27 cellular contexts compared by ENCODE assay signal in the genomic region with DNA sequence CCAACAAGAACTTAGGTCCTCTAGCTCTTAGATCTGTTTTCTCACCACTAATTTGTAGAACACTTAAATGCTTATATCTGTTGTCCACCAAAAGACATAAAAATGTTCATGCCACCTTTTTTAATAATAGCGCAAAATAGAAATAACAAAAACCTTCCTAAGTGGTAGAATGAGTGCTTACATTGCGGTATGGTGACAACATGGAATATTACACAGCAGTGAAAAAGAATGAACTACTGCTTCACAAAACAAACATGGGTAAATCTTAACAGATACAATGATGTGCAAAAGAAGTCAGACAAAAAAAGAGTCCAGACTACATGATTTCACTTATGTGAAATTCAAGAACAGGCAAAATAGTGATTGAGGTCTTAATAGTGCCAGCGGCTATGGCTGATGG.
"Had no signal": no experiment of that assay in that cellular context is flagged by ENCODE, and none has a peak within 500 bp of the region (broad histone marks: within the 10 kb centered on the region; RNA-seq: fewer than 3 reads in every experiment).

No MANE protein-coding gene starts in this region.

- H3K27ac ChIP-seq: stomach, suprapubic skin, testis, thoracic aorta, thyroid gland, tibial artery, tibial nerve, transverse colon, upper lobe of left lung, upper lobe of right lung, uterus, vagina had no signal

- H3K27me3 ChIP-seq: stomach, testis, thyroid gland, tibial artery, tibial nerve, transverse colon, upper lobe of left lung, upper lobe of right lung, uterus, vagina had no signal

- H3K4me3 ChIP-seq: stomach, suprapubic skin, testis, thoracic aorta, thyroid gland, tibial artery, tibial nerve, transverse colon, upper lobe of left lung, upper lobe of right lung, uterus, vagina had no signal

- H3K9me3 ChIP-seq: suprapubic skin, testis, thoracic aorta, thyroid gland, tibial artery, transverse colon, upper lobe of left lung, upper lobe of right lung, uterus, vagina had no signal

- DNase-seq: stimulated activated CD4-positive, alpha-beta T cell treated with anti-CD3 and anti-CD28 coated beads, Interleukin-2, amount 100 ng/mL, for 48 hours; stimulated activated CD4-positive, alpha-beta T cell treated with anti-CD3 and anti-CD28 coated beads, Interleukin-4, amount 100 ng/mL, for 1 hour; stimulated activated CD4-positive, alpha-beta T cell treated with anti-CD3 and anti-CD28 coated beads, Interleukin-4, amount 100 ng/mL, for 24 hours; stimulated activated CD4-positive, alpha-beta T cell treated with anti-CD3 and anti-CD28 coated beads, Interleukin-4, amount 100 ng/mL, for 4 hours; stimulated activated CD8-positive, alpha-beta memory T cell treated with anti-CD3 and anti-CD28 coated beads, Interleukin-4, amount 100 ng/mL, for 48 hours; stimulated activated naive B cell treated with anti-CD40 and anti-IgM and Interleukin-4, amounts not matched to agents 10 μg/mL and 1 μg/mL and 100 μg/mL, for 72 hours; stimulated activated naive CD4-positive, alpha-beta T cell; stimulated activated naive CD4-positive, alpha-beta T cell treated with Interleukin-2 at 50 U/mL for 16 hours; stimulated activated naive CD8-positive, alpha-beta T cell treated with anti-CD3 and anti-CD28 coated beads, Interleukin-15, amount 100 ng/mL, for 72 hours; stimulated activated naive CD8-positive, alpha-beta T cell treated with anti-CD3 and anti-CD28 coated beads, Interleukin-15, Interleukin-2, amounts not matched to agents 100 U/mL and 50 U/mL, for 24 hours; stomach; substantia nigra; testis; thyroid gland; tibial artery; transverse colon; trophoblast cell; upper lobe of left lung; upper lobe of right lung; uterus had no signal

- H3K4me1 ChIP-seq: stomach, suprapubic skin, testis, thyroid gland, tibial artery, tibial nerve, upper lobe of left lung, upper lobe of right lung, uterus, vagina had no signal

- FAIRE-seq: urothelium cell line had no signal

- ATAC-seq: stimulated activated effector memory CD8-positive, alpha-beta T cell treated with anti-CD3 and anti-CD28 coated beads, Interleukin-12 subunit alpha, Interleukin-12 subunit beta, amount 100 ng/mL, for 72 hours; stimulated activated memory B cell treated with anti-CD40 and anti-IgM and Interleukin-4, amounts not matched to agents 10 μg/mL and 1 μg/mL and 100 μg/mL, for 72 hours; stimulated activated naive B cell treated with anti-CD40 and anti-IgM and Interleukin-4, amounts not matched to agents 10 μg/mL and 1 μg/mL and 100 μg/mL, for 72 hours; stimulated activated naive CD8-positive, alpha-beta T cell treated with anti-CD3 and anti-CD28 coated beads, Interleukin-15, amount 100 ng/mL, for 72 hours; stimulated activated naive CD8-positive, alpha-beta T cell treated with anti-CD3 and anti-CD28 coated beads, Interleukin-15, Interleukin-2, amounts not matched to agents 100 U/mL and 50 U/mL, for 24 hours; upper lobe of right lung had no signal

- H3K36me3 ChIP-seq: stomach, suprapubic skin, thoracic aorta, thyroid gland, tibial artery, tibial nerve, transverse colon, upper lobe of left lung, upper lobe of right lung, uterus, vagina had no signal
